ENCODE assay signal across 10 cellular contexts in the genomic region with DNA sequence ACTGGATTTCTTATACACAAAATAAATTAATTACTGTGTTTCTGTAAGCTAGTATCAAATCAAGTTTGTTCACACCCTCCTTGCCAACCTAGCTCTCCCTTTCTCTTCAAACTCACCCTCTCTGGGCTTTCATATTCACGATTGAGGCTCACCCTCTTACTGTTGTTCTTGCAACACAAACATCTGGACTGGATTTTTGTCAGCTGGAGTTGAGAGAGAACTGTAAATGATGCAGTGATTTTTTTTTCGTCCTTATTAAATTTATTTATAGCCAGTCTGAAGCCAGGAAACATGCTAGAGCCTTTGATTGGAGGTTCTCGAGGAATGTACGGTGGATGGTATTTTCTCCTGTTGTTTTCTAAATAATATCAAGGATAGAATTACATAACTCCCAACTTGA.
DNase-seq lines count a peak whose midpoint lies in the region; ATAC-seq, FAIRE-seq and TF ChIP-seq lines count a peak whose summit lies in the region.
"Had no signal": no experiment of that assay in that cellular context is flagged by ENCODE, and none has a peak within 500 bp of the region (broad histone marks: within the 10 kb centered on the region; RNA-seq: fewer than 3 reads in every experiment).

No MANE protein-coding gene starts in this region.

- TF ChIP-seq CTCF in brain (conservative IDR thresholded peaks at IDR 0.05): no peak

- H3K9me3 Mint-ChIP-seq in brain: peaks cover under 1 to 4% (median 3%) of the 10 kb centered on the region in 5 experiments

- H3K9ac ChIP-seq in stomach smooth muscle (ENCODE audit: low read length in 2 of 2): peak overlapping the region; percentile 43 to 57

- H3K4me1 Mint-ChIP-seq in brain: peaks cover 64% of the 10 kb centered on the region

- H3K27ac ChIP-seq in stomach smooth muscle (ENCODE audit: low read length): peak overlapping the region; percentile 81
- H3K27ac ChIP-seq: brain microvascular endothelial cell had no signal

- peak overlapping the region in 1 of 2 donors; percentile 3 for H3K4me3 ChIP-seq in stomach smooth muscle (ENCODE audit: low read length in 2 of 2)

- H3K27ac Mint-ChIP-seq in brain: peak overlapping the region in 3 of 5 experiments; percentile 62 to 83 (median 79)

- H3K27me3 ChIP-seq in stomach smooth muscle (ENCODE audit: control insufficient read depth in 1 of 2, insufficient read depth in 2 of 2, low read length in 2 of 2): no peaks in the 10 kb centered on the region
- H3K27me3 ChIP-seq: brain microvascular endothelial cell had no signal

- ATAC-seq in GM21576 (IDR thresholded peaks at IDR 0.05; ENCODE audit: unreplicated experiment): no peak

- H3K27me3 Mint-ChIP-seq in brain: peaks cover 3% of the 10 kb centered on the region

- FAIRE-seq in GM19239 (lab: Jason Lieb, UNC): peak; percentile 80
- FAIRE-seq in frontal cortex (lab: Jason Lieb, UNC): no peak

- H3K4me1 ChIP-seq in stomach smooth muscle (ENCODE audit: control insufficient read depth, insufficient read depth, low read length): peaks cover 21% of the 10 kb centered on the region

- H3K4me3 Mint-ChIP-seq in brain: peak overlapping the region in 2 of 5 experiments; percentile 1 to 47

- DNase-seq in GM19239 (ENCODE audit: insufficient read length, low spot score): no peak
- DNase-seq in left kidney (ENCODE audit: low read depth, low spot score): peak; percentile 70
- no peak for DNase-seq in hepatic stellate cell (ENCODE audit: low spot score)
- no peak for DNase-seq in A172 (ENCODE audit: low spot score)
- DNase-seq in frontal cortex (ENCODE audit: low spot score in 2 of 2): no peak
- DNase-seq: brain microvascular endothelial cell, NCI-H446 had no signal

- H3K36me3 ChIP-seq in stomach smooth muscle (ENCODE audit: control insufficient read depth in 2 of 2, insufficient read depth in 2 of 2, low read length in 2 of 2): no peaks in the 10 kb centered on the region
- H3K36me3 ChIP-seq: brain microvascular endothelial cell had no signal

- H3K36me3 Mint-ChIP-seq in brain: peaks cover 4% of the 10 kb centered on the region

- no peaks in the 10 kb centered on the region for H3K9me3 ChIP-seq in stomach smooth muscle (ENCODE audit: control insufficient read depth in 2 of 2, low read length in 2 of 2)
